Comparison of ENCODE assay signal across 8 cellular contexts in genomic region chr4:128782076-128782715, GRCh38.
A peak's percentile ranks its signal among the peaks of the same experiment; 100 is the strongest.
DNase-seq lines count a peak whose midpoint lies in the region; ATAC-seq lines count a peak whose summit lies in the region.

No MANE protein-coding gene starts in this region.

- DNase-seq in EH (ENCODE audit: low read depth) (peak; percentile 63), globus pallidus (ENCODE audit: low spot score) (peak; percentile 37), NCI-H345 treated with DMSO at 0.1 percent for 48 hours (lab: John Stamatoyannopoulos, UW; ENCODE audit: unreplicated experiment) (no peak), GF-D8 (lab: John Stamatoyannopoulos, UW) (no peak)
- DNase-seq in activated CD4-positive, alpha-beta T cell treated with anti-CD3 and anti-CD28 coated beads, Interleukin-2, amount 50 U/mL, for 24 hours (ENCODE audit: low read depth in 1 of 2, low spot score in 1 of 2) = peak; percentile 17 to 24
- DNase-seq in stimulated activated CD4-positive, alpha-beta T cell treated with anti-CD3 and anti-CD28 coated beads, Interleukin-2, amount 100 ng/mL, for 4 hours (ENCODE audit: low read depth) = peak; percentile 55

- peak; percentile 57 for ATAC-seq in HG02588 (IDR thresholded peaks at IDR 0.05; ENCODE audit: unreplicated experiment)
- ATAC-seq in GM19395 (IDR thresholded peaks at IDR 0.05; ENCODE audit: unreplicated experiment) = no peak

Comparison
In these comparisons a context has a peak if more than half of its experiments do, and no peak if none do; other contexts are left out.
1. DNase-seq: peak in EH (single experiment), activated CD4-positive, alpha-beta T cell treated with anti-CD3 and anti-CD28 coated beads, Interleukin-2, amount 50 U/mL, for 24 hours (2 of 2), globus pallidus (single experiment) and stimulated activated CD4-positive, alpha-beta T cell treated with anti-CD3 and anti-CD28 coated beads, Interleukin-2, amount 100 ng/mL, for 4 hours (single experiment); none in NCI-H345 treated with DMSO at 0.1 percent for 48 hours (single experiment) and GF-D8 (single experiment).